ENCODE assay signal across 8 cellular contexts in the genomic region with DNA sequence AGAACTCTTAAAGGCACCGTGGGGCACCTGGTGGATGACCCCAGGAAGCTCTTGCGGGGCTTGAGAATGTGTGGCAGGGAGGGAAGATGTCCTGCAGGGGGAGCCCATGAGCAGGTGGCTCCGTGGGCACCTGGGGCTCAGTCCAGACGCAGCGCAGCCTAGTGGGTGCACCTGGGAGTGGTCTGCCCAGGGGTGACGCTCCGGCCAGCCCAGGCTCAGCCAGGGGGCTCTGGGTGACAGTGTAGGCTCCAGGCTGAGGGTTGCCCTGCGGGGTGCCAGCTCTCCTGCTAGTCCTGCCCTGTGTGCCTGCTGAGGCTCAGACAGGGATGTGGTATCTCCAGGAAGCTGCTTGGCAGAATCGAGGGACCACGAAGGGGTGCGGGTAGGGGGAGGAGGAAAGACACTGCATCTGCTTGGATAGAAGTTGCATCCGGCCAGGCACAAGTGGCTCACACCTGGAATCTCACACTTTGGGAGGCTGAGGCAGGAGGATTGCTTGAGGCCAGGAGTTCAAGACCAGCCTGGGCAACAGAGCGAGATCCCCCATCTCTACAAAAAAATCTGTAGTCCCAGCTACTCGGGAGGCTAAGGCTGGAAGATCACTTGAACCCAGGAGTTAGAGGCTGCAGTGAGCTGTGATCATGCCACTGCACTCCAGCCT. TPM values are rescaled to one million over a fixed set of nuclear protein-coding genes. Genes with fewer than 3 reads are reported as not detected.
A peak's percentile ranks its signal among the peaks of the same experiment; 100 is the strongest.
DNase-seq lines count a peak whose midpoint lies in the region; ATAC-seq and TF ChIP-seq lines count a peak whose summit lies in the region.

No MANE protein-coding gene starts in this region.

- peak overlapping the region; percentile 73 for H3K4me3 Mint-ChIP-seq in endothelial cell (ENCODE audit: unreplicated experiment)
- peak overlapping the region in 4 of 10 donors; percentile 11 to 46 (median 23) for H3K4me3 Mint-ChIP-seq in naive thymus-derived CD4-positive, alpha-beta T cell

- TF ChIP-seq CTCF in GM12872 (IDR thresholded peaks at IDR 0.05; ENCODE audit: insufficient read depth, low read depth, low read length) = peak; percentile 100
- peak; percentile 96 for TF ChIP-seq CTCF in endothelial cell (IDR thresholded peaks at IDR 0.05; ENCODE audit: unreplicated experiment)

- H3K4me1 ChIP-seq in naive thymus-derived CD4-positive, alpha-beta T cell (ENCODE audit: control insufficient read depth in 2 of 2, insufficient read depth in 2 of 2, low read length in 2 of 2) = peaks cover 8 to 15% of the 10 kb centered on the region in 2 donors

- peaks cover 15% of the 10 kb centered on the region for H3K36me3 Mint-ChIP-seq in endothelial cell (ENCODE audit: low read depth, unreplicated experiment)
- H3K36me3 Mint-ChIP-seq in naive thymus-derived CD4-positive, alpha-beta T cell = no peaks in the 10 kb centered on the region

- peaks cover 36% of the 10 kb centered on the region for H3K4me1 Mint-ChIP-seq in endothelial cell (ENCODE audit: unreplicated experiment)
- H3K4me1 Mint-ChIP-seq in naive thymus-derived CD4-positive, alpha-beta T cell = peaks cover 13 to 30% (median 27%) of the 10 kb centered on the region in 7 donors

- ATAC-seq in HG03196 (IDR thresholded peaks at IDR 0.05; ENCODE audit: unreplicated experiment) = peak; percentile 64
- ATAC-seq in naive thymus-derived CD4-positive, alpha-beta T cell = peak; percentile 100
- peak; percentile 97 for ATAC-seq in stimulated activated naive CD8-positive, alpha-beta T cell treated with anti-CD3 and anti-CD28 coated beads, Interleukin-15, Interleukin-2, amounts not matched to agents 100 U/mL and 50 U/mL, for 24 hours

- DNase-seq in NOMO-1 treated with DMSO at 0.1 percent for 48 hours (lab: John Stamatoyannopoulos, UW; ENCODE audit: unreplicated experiment) (peak; percentile 77), endothelial cell (ENCODE audit: low spot score) (peak; percentile 90), globus pallidus (ENCODE audit: low spot score) (no peak)
- peak; percentile 52 to 69 for DNase-seq in activated CD8-positive, alpha-beta memory T cell treated with anti-CD3 and anti-CD28 coated beads for 1 hour (ENCODE audit: extremely low read depth in 1 of 2, low read depth in 1 of 2)
- peak; percentile 61 to 82 (median 71) for DNase-seq in naive thymus-derived CD4-positive, alpha-beta T cell
- peak; percentile 92 for DNase-seq in stimulated activated naive CD8-positive, alpha-beta T cell treated with anti-CD3 and anti-CD28 coated beads, Interleukin-15, Interleukin-2, amounts not matched to agents 100 U/mL and 50 U/mL, for 24 hours

- no peak overlapping the region for H3K27ac Mint-ChIP-seq in endothelial cell (ENCODE audit: unreplicated experiment)
- peak overlapping the region in 4 of 9 donors; percentile 26 to 72 (median 50) for H3K27ac Mint-ChIP-seq in naive thymus-derived CD4-positive, alpha-beta T cell

- CTCF ChIA-PET in naive thymus-derived CD4-positive, alpha-beta T cell (lab: Charles Lee) = interaction anchor here (0.6 to 2.2 kb wide), 17 partner anchors 13 to 363 kb away, joined by 3 to 13 read pairs (median 4); a partner anchor contains a TSS

- no peaks in the 10 kb centered on the region for H3K9me3 Mint-ChIP-seq in endothelial cell (ENCODE audit: unreplicated experiment)
- no peaks in the 10 kb centered on the region for H3K9me3 Mint-ChIP-seq in naive thymus-derived CD4-positive, alpha-beta T cell

- no peaks in the 10 kb centered on the region for H3K9me3 ChIP-seq in naive thymus-derived CD4-positive, alpha-beta T cell (ENCODE audit: control insufficient read depth in 2 of 3, low read length in 3 of 3)

- peaks cover 0 to 8% (median 0%) of the 10 kb centered on the region in 3 experiments for H3K36me3 ChIP-seq in naive thymus-derived CD4-positive, alpha-beta T cell (ENCODE audit: control insufficient read depth in 2 of 3, insufficient read depth in 3 of 3, low read length in 3 of 3)

- no peak overlapping the region for H3K27ac ChIP-seq in naive thymus-derived CD4-positive, alpha-beta T cell (ENCODE audit: low read depth, low read length)

- H3K27me3 ChIP-seq in naive thymus-derived CD4-positive, alpha-beta T cell (ENCODE audit: control insufficient read depth in 2 of 2, insufficient read depth in 2 of 2, low read length in 2 of 2) = no peaks in the 10 kb centered on the region

- intact Hi-C loops in naive thymus-derived CD4-positive, alpha-beta T cell (cut with micrococcal nuclease) = loop anchor here (1.0 to 5.0 kb wide), 3 partner anchors 61 to 359 kb away; a partner anchor contains a TSS

- POLR2A ChIA-PET in naive thymus-derived CD4-positive, alpha-beta T cell (lab: Charles Lee) = interaction anchor here (0.6 to 1.4 kb wide), 10 partner anchors 12 to 190 kb away, joined by 3 to 5 read pairs (median 3); a partner anchor contains a TSS

- peak overlapping the region; percentile 16 for H3K4me3 ChIP-seq in naive thymus-derived CD4-positive, alpha-beta T cell (ENCODE audit: low read length)

- H3K27me3 Mint-ChIP-seq in endothelial cell (ENCODE audit: unreplicated experiment) = peaks cover 16% of the 10 kb centered on the region
- no peaks in the 10 kb centered on the region for H3K27me3 Mint-ChIP-seq in naive thymus-derived CD4-positive, alpha-beta T cell

RNA-seq across cellular contexts. Expression of a gene that starts 15.0 kb away (rescaled TPM):
- total RNA-seq in endothelial cell (ENCODE audit: unreplicated experiment) = 184 TPM
- total RNA-seq in naive thymus-derived CD4-positive, alpha-beta T cell = 10 to 100 TPM; 53.3 to 83.3 (median 74.1) TPM
- polyA plus RNA-seq in naive thymus-derived CD4-positive, alpha-beta T cell = 10 to 100 TPM; 67.0 to 77.1 TPM

RNA-seq across cellular contexts. Expression of a gene that starts 26.1 kb away (rescaled TPM):
- 30.2 TPM for total RNA-seq in endothelial cell (ENCODE audit: unreplicated experiment)
- total RNA-seq in naive thymus-derived CD4-positive, alpha-beta T cell = 10 to 100 TPM in 4 of 5 experiments, 1 to 10 TPM in 1; 3.1 to 15.1 (median 11.0) TPM
- polyA plus RNA-seq in naive thymus-derived CD4-positive, alpha-beta T cell = 1 to 10 TPM; 5.0 to 8.2 TPM

RNA-seq across cellular contexts. Expression of a gene that starts 35.7 kb away (rescaled TPM):
- not detected for total RNA-seq in endothelial cell (ENCODE audit: unreplicated experiment)
- total RNA-seq in naive thymus-derived CD4-positive, alpha-beta T cell = not detected
- polyA plus RNA-seq in naive thymus-derived CD4-positive, alpha-beta T cell = not detected

RNA-seq across cellular contexts. Expression of a gene that starts 48.0 kb away (rescaled TPM):
- 1.4 TPM for total RNA-seq in endothelial cell (ENCODE audit: unreplicated experiment)
- not detected for total RNA-seq in naive thymus-derived CD4-positive, alpha-beta T cell
- not detected for polyA plus RNA-seq in naive thymus-derived CD4-positive, alpha-beta T cell

RNA-seq across cellular contexts. Expression of a gene that starts 59.0 kb away (rescaled TPM):
- total RNA-seq in endothelial cell (ENCODE audit: unreplicated experiment) = 257 TPM
- 10 to 100 TPM; 50.1 to 70.6 (median 61.3) TPM for total RNA-seq in naive thymus-derived CD4-positive, alpha-beta T cell
- polyA plus RNA-seq in naive thymus-derived CD4-positive, alpha-beta T cell = 10 to 100 TPM; 13.2 to 23.8 TPM
